ENCODE assay signal across 24 cellular contexts in genomic region chr10:123093489-123093888, GRCh38. TPM values are rescaled to one million over a fixed set of nuclear protein-coding genes. Genes with fewer than 3 reads are reported as not detected.
DNase-seq lines count a peak whose midpoint lies in the region; ATAC-seq, FAIRE-seq and TF ChIP-seq lines count a peak whose summit lies in the region.
"Had no signal": no experiment of that assay in that cellular context is flagged by ENCODE, and none has a peak within 500 bp of the region (broad histone marks: within the 10 kb centered on the region; RNA-seq: fewer than 3 reads in every experiment).

No MANE protein-coding gene starts in this region.

- H4K5ac ChIP-seq in mesendoderm (ENCODE audit: low read length), result no peak overlapping the region

- H3K4me3 Mint-ChIP-seq in T-helper 17 cell, result no peak overlapping the region
- H3K4me3 Mint-ChIP-seq: CD4-positive, CD25-positive, alpha-beta regulatory T cell had no signal

- H3K79me2 ChIP-seq in K562 (ENCODE audit: control insufficient read depth, insufficient read depth, low read length) (no peaks in the 10 kb centered on the region), mesendoderm (ENCODE audit: control insufficient read depth, insufficient read depth, low read length) (no peaks in the 10 kb centered on the region)

- H4K20me1 ChIP-seq in K562 (replicated peaks; ENCODE audit: control insufficient read depth, insufficient read depth, low read length), result no peaks in the 10 kb centered on the region

- H3K36me3 ChIP-seq in K562 (ENCODE audit: control insufficient read depth, insufficient read depth, low read length) (no peaks in the 10 kb centered on the region), mesendoderm (ENCODE audit: control insufficient read depth, insufficient read depth, low read length) (no peaks in the 10 kb centered on the region)
- H3K36me3 ChIP-seq: HAP-1 had no signal

- no peak overlapping the region for H2AFZ ChIP-seq in K562 (ENCODE audit: low read depth, low read length)

- no peak for TF ChIP-seq POLR2A in A549 (IDR thresholded peaks at IDR 0.05; ENCODE audit: low read length)
- TF ChIP-seq POLR2A in K562 (conservative IDR thresholded peaks at IDR 0.05), result no peak

- in situ Hi-C loops in K562 (cut with MboI), result no loop called here

- peaks cover 2% of the 10 kb centered on the region for H3K4me1 Mint-ChIP-seq in T-helper 17 cell
- H3K4me1 Mint-ChIP-seq: CD4-positive, CD25-positive, alpha-beta regulatory T cell had no signal

- no peak overlapping the region for H2BK15ac ChIP-seq in mesendoderm (replicated peaks; ENCODE audit: low read depth)

- no peaks in the 10 kb centered on the region for H3K79me1 ChIP-seq in mesendoderm (ENCODE audit: low read length)

- no peak for TF ChIP-seq CTCF in A549 (IDR thresholded peaks at IDR 0.05)
- no peak for TF ChIP-seq CTCF in K562 (IDR thresholded peaks at IDR 0.05 in 2 of 3, conservative IDR thresholded peaks at IDR 0.05 in 1 of 3; ENCODE audit: insufficient read depth in 2 of 3, low read depth in 1 of 3, low read length in 3 of 3)
- no peak for TF ChIP-seq CTCF in coronary artery (IDR thresholded peaks at IDR 0.05)

- intact Hi-C loops in K562 (cut with micrococcal nuclease), result no loop called here

- no peak overlapping the region for H2BK120ac ChIP-seq in mesendoderm (ENCODE audit: low read depth, low read length)

- H3K27me3 Mint-ChIP-seq in T-helper 17 cell, result peaks cover 54% of the 10 kb centered on the region

- no peak overlapping the region for H3K4ac ChIP-seq in mesendoderm (ENCODE audit: low read depth, low read length)

- H3K4me2 ChIP-seq in A549 (no peak overlapping the region), K562 (ENCODE audit: insufficient read depth, low read length) (no peak overlapping the region), mesendoderm (ENCODE audit: low read length) (no peak overlapping the region)

- BruUV-seq in K562 (replicated peaks; lab: Mats Ljungman, UMichigan), result no TSS peak

- no peak for ATAC-seq in A549
- ATAC-seq in K562, result no peak
- no peak for ATAC-seq in T-helper 17 cell

- 7% methylated on average over 4 of the region's 4 CpGs for WGBS in A549 (ENCODE audit: missing lambda C conversion rate)
- WGBS in K562 (ENCODE audit: insufficient coverage, low coverage, missing lambda C conversion rate), result 0% methylated on average over 2 of the region's 4 CpGs
- WGBS in mesendoderm (ENCODE audit: extremely low coverage, insufficient coverage, low lambda C conversion rate), result no CpG with 5 or more reads among the region's 4 CpGs

- no peaks in the 10 kb centered on the region for H3K9me1 ChIP-seq in K562 (ENCODE audit: control insufficient read depth, insufficient read depth, low read length)

- DNase-seq in A549 (ENCODE audit: low read depth in 1 of 2, low spot score in 1 of 2) (no peak), K562 (ENCODE audit: extremely low read depth in 1 of 4, low spot score in 3 of 4) (no peak), mesendoderm (peak; percentile 10), T-helper 17 cell (no peak), cerebellar cortex (ENCODE audit: low spot score) (no peak), coronary artery (ENCODE audit: low spot score) (no peak)
- DNase-seq: 8988T; CD4-positive, CD25-positive, alpha-beta regulatory T cell; DMS153; DND-41; Kasumi-1; MV-4-11; NCI-H1105; NCI-H146; NCI-H1930; NCI-H2107; NCI-H524; NCI-H774 had no signal

- H3K9me3 ChIP-seq in A549 (no peaks in the 10 kb centered on the region), K562 (replicated peaks; ENCODE audit: control insufficient read depth, insufficient read depth, low read depth, low read length) (no peaks in the 10 kb centered on the region), T-helper 17 cell (ENCODE audit: control insufficient read depth, low read length, poor library complexity, severe bottlenecking) (no peaks in the 10 kb centered on the region)
- H3K9me3 ChIP-seq: HAP-1 had no signal

- no peak overlapping the region for H2AK5ac ChIP-seq in mesendoderm (ENCODE audit: low read length)

- H3K27ac ChIP-seq in A549 (no peak overlapping the region), K562 (ENCODE audit: extremely low read depth, low read depth, low read length) (no peak overlapping the region), mesendoderm (ENCODE audit: low read depth, low read length) (no peak overlapping the region), coronary artery (no peak overlapping the region)
- H3K27ac ChIP-seq: HL-60 had no signal

- no peak overlapping the region for H3K4me3 ChIP-seq in A549
- no peak overlapping the region for H3K4me3 ChIP-seq in K562
- H3K4me3 ChIP-seq in mesendoderm (ENCODE audit: low read length), result no peak overlapping the region
- no peak overlapping the region for H3K4me3 ChIP-seq in coronary artery
- H3K4me3 ChIP-seq: HAP-1 had no signal

- H3K9ac ChIP-seq in K562 (ENCODE audit: insufficient read depth in 1 of 2, low read depth in 2 of 2, low read length in 2 of 2), result no peak overlapping the region
- no peak overlapping the region for H3K9ac ChIP-seq in mesendoderm (ENCODE audit: low read length)

- CTCF ChIA-PET in A549 (lab: Yijun Ruan, JAX) (interaction anchor here (1.5 kb wide), 1 partner anchor 333 kb away, joined by 3 read pairs; no protein-coding TSS in a partner anchor), K562 (lab: Yijun Ruan, JAX; ENCODE audit: low intra/inter-chr PET ratio) (no interaction called here)

- H3K23ac ChIP-seq in mesendoderm (ENCODE audit: low read length), result no peak overlapping the region

- FAIRE-seq in A549 (lab: Jason Lieb, UNC), result no peak
- FAIRE-seq in K562 (lab: Jason Lieb, UNC), result no peak
- FAIRE-seq: GM18507 had no signal

- no peak overlapping the region for H3K56ac ChIP-seq in mesendoderm (ENCODE audit: low read length)

- no peak overlapping the region for H2BK5ac ChIP-seq in mesendoderm (ENCODE audit: low read length)

- no peak for TF ChIP-seq RAD21 in A549 (conservative IDR thresholded peaks at IDR 0.05 in 1 of 2, IDR thresholded peaks at IDR 0.05 in 1 of 2)
- no peak for TF ChIP-seq RAD21 in Ishikawa (IDR thresholded peaks at IDR 0.05; ENCODE audit: low read depth)
- TF ChIP-seq RAD21 in K562 (CRISPR knock-in tag; conservative IDR thresholded peaks at IDR 0.05 in 1 of 2, IDR thresholded peaks at IDR 0.05 in 1 of 2), result no peak

- no peak overlapping the region for H3K27ac Mint-ChIP-seq in T-helper 17 cell
- H3K27ac Mint-ChIP-seq: CD4-positive, CD25-positive, alpha-beta regulatory T cell had no signal

- POLR2A ChIA-PET in A549 (lab: Yijun Ruan, JAX) (no interaction called here), K562 (lab: Yijun Ruan, JAX) (no interaction called here)

- no peak overlapping the region for H3K18ac ChIP-seq in mesendoderm (ENCODE audit: low read length)

- no peak overlapping the region for H4K8ac ChIP-seq in mesendoderm (ENCODE audit: low read depth, low read length)

- no peaks in the 10 kb centered on the region for H3K36me3 Mint-ChIP-seq in T-helper 17 cell (ENCODE audit: low read depth)
- H3K36me3 Mint-ChIP-seq: CD4-positive, CD25-positive, alpha-beta regulatory T cell had no signal

- TF ChIP-seq EP300 in A549 (IDR thresholded peaks at IDR 0.05) (no peak), Ishikawa (IDR thresholded peaks at IDR 0.05; ENCODE audit: borderline replicate concordance) (no peak), K562 (IDR thresholded peaks at IDR 0.05; ENCODE audit: low read length) (no peak)

- H3K27me3 ChIP-seq in K562 (ENCODE audit: control insufficient read depth in 2 of 2, insufficient read depth in 2 of 2, low read length in 2 of 2) (peaks cover 0 to 21% of the 10 kb centered on the region in 2 experiments; a peak in 4 of 5 replicates), mesendoderm (ENCODE audit: insufficient read depth, low read length, poor library complexity) (no peaks in the 10 kb centered on the region)

- H3K4me1 ChIP-seq in A549, result no peaks in the 10 kb centered on the region
- no peaks in the 10 kb centered on the region for H3K4me1 ChIP-seq in K562 (replicated peaks in 1 of 2; ENCODE audit: control insufficient read depth in 2 of 2, insufficient read depth in 2 of 2, low read length in 2 of 2)
- H3K4me1 ChIP-seq in mesendoderm (ENCODE audit: control insufficient read depth, low read depth, low read length), result no peaks in the 10 kb centered on the region
- H3K4me1 ChIP-seq: HAP-1 had no signal

RNA-seq across cellular contexts. Expression of gene HMX3, which starts 42.3 kb away (rescaled TPM):
- polyA plus RNA-seq in A549 (2011; rRNA removed) (not detected in 2 replicates), A549 (2017; fragmentation: RNase III; extraction: RNeasy Plus Mini Kit Qiagen cat#74134 plus additional on column Dnase treatment) (not detected in 3 replicates), K562 (2011; rRNA removed) (1.2 and 2.8 TPM in 2 replicates), K562 (2014; fragmentation: Illumina TruSeq; extraction: Trizol) (0.55 and 2.8 TPM in 2 replicates), K562 (2014; fragmentation: Nextera tagmentation; extraction: Ambion mirVana) (not detected), K562 (2014; rRNA removed) (20.5 and 24.5 TPM in 2 replicates)
- polyA plus RNA-seq in A549 (2012; cell fraction: cytosol; rRNA removed), result 0.03 TPM in 1 of 2 replicates, not detected in the other
- 0.06 TPM in 1 of 2 replicates, not detected in the other for polyA plus RNA-seq in A549 (2012; cell fraction: nucleus; rRNA removed)
- not detected in 2 replicates for polyA minus RNA-seq in A549 (2011; rRNA and poly(A)+ RNA removed)
- 2.2 and 9.0 TPM in 2 replicates for total RNA-seq in K562 (2011; cell fraction: chromatin; rRNA removed; ENCODE audit: low replicate concordance)
- 13.3 and 15.8 TPM in 2 replicates for total RNA-seq in K562 (2011; cell fraction: nucleolus; rRNA removed)
- 5.8 and 6.7 TPM in 2 replicates for total RNA-seq in K562 (2011; cell fraction: nucleoplasm; rRNA removed)
- total RNA-seq in K562 (2014; rRNA removed) (26.8 and 42.7 TPM in 2 replicates), K562 (2014; rRNA removed; fragmentation: Illumina TruSeq; extraction: Trizol) (0.41 and 0.58 TPM in 2 replicates), K562 (2015; rRNA removed; fragmentation: Illumina TruSeq; extraction: Trizol) (7.4 and 9.6 TPM in 2 replicates), K562 (2021) (43.2 and 43.5 TPM in 2 replicates), T-helper 17 cell (under 1 TPM in 1 of 2 donors, not detected in 1; 0.39 TPM)
- polyA plus RNA-seq in K562 (2011; cell fraction: cytosol; rRNA removed), result 4.1 and 13.3 TPM in 2 replicates
- polyA plus RNA-seq in K562 (2011; cell fraction: nucleus; rRNA removed), result 3.4 and 9.2 TPM in 2 replicates
- polyA plus RNA-seq in K562 (2012), result 7.9 and 14.4 TPM in 2 replicates
- polyA minus RNA-seq in K562 (2011; rRNA and poly(A)+ RNA removed), result 0.33 and 0.56 TPM in 2 replicates
- 8.2 and 15.7 TPM in 2 replicates for polyA minus RNA-seq in K562 (2011; cell fraction: cytosol; rRNA and poly(A)+ RNA removed)
- 4.8 and 5.0 TPM in 2 replicates for polyA minus RNA-seq in K562 (2011; cell fraction: nucleus; rRNA and poly(A)+ RNA removed)
- 0.22 TPM for polyA plus RNA-seq in mesendoderm (2013, experiment 1 of 2)
- 0.15 TPM for polyA plus RNA-seq in mesendoderm (2013, experiment 2 of 2)
- total RNA-seq: CD4-positive, CD25-positive, alpha-beta regulatory T cell; MCF 10A had no signal
- polyA plus RNA-seq: BJ; CD4-positive, CD25-positive, alpha-beta regulatory T cell had no signal

RNA-seq across cellular contexts. Expression of gene HMX2, which starts 54.4 kb away (rescaled TPM):
- not detected in 2 replicates for polyA plus RNA-seq in A549 (2011; rRNA removed)
- polyA plus RNA-seq in A549 (2012; cell fraction: cytosol; rRNA removed), result 0.04 and 0.08 TPM in 2 replicates
- polyA plus RNA-seq in A549 (2012; cell fraction: nucleus; rRNA removed), result 0.06 and 0.07 TPM in 2 replicates
- polyA plus RNA-seq in A549 (2017; fragmentation: RNase III; extraction: RNeasy Plus Mini Kit Qiagen cat#74134 plus additional on column Dnase treatment), result 0.07 to 0.09 TPM (median 0.08 TPM) in 3 replicates
- polyA minus RNA-seq in A549 (2011; rRNA and poly(A)+ RNA removed), result not detected in 2 replicates
- total RNA-seq in K562 (2011; cell fraction: chromatin; rRNA removed; ENCODE audit: low replicate concordance), result 0.42 TPM in 1 of 2 replicates, not detected in the other
- 0.33 TPM in 1 of 2 replicates, not detected in the other for total RNA-seq in K562 (2011; cell fraction: nucleolus; rRNA removed)
- 0.38 TPM in 1 of 2 replicates, not detected in the other for total RNA-seq in K562 (2011; cell fraction: nucleoplasm; rRNA removed)
- total RNA-seq in K562 (2014; rRNA removed), result 0.36 and 0.37 TPM in 2 replicates
- total RNA-seq in K562 (2014; rRNA removed; fragmentation: Illumina TruSeq; extraction: Trizol), result 0.07 and 0.13 TPM in 2 replicates
- 0.07 TPM in 1 of 2 replicates, not detected in the other for total RNA-seq in K562 (2015; rRNA removed; fragmentation: Illumina TruSeq; extraction: Trizol)
- 0.40 and 0.58 TPM in 2 replicates for total RNA-seq in K562 (2021)
- polyA plus RNA-seq in K562 (2011; rRNA removed), result 0.08 TPM in 1 of 2 replicates, not detected in the other
- 0.10 TPM in 1 of 2 replicates, not detected in the other for polyA plus RNA-seq in K562 (2011; cell fraction: cytosol; rRNA removed)
- polyA plus RNA-seq in K562 (2011; cell fraction: nucleus; rRNA removed), result 0.20 TPM in 1 of 2 replicates, not detected in the other
- 0.26 and 0.44 TPM in 2 replicates for polyA plus RNA-seq in K562 (2012)
- 0.09 and 0.12 TPM in 2 replicates for polyA plus RNA-seq in K562 (2014; fragmentation: Illumina TruSeq; extraction: Trizol)
- not detected for polyA plus RNA-seq in K562 (2014; fragmentation: Nextera tagmentation; extraction: Ambion mirVana)
- polyA plus RNA-seq in K562 (2014; rRNA removed), result 0.05 and 0.37 TPM in 2 replicates
- polyA minus RNA-seq in K562 (2011; rRNA and poly(A)+ RNA removed), result not detected in 2 replicates
- not detected in 2 replicates for polyA minus RNA-seq in K562 (2011; cell fraction: cytosol; rRNA and poly(A)+ RNA removed)
- polyA minus RNA-seq in K562 (2011; cell fraction: nucleus; rRNA and poly(A)+ RNA removed), result not detected in 2 replicates
- 0.24 TPM for polyA plus RNA-seq in mesendoderm (2013, experiment 1 of 2)
- polyA plus RNA-seq in mesendoderm (2013, experiment 2 of 2), result 0.24 TPM
- total RNA-seq in T-helper 17 cell, result not detected
- total RNA-seq: CD4-positive, CD25-positive, alpha-beta regulatory T cell; MCF 10A had no signal
- polyA plus RNA-seq: BJ had no signal

Comparison
In these comparisons a context has a peak if more than half of its experiments do, and no peak if none do; other contexts are left out.
1. Of the 35 proteins assayed by ChIP-seq in both K562 and A549: peak only in K562: EHMT2; only in A549: none; in both: REST; in neither: 33.